In genomic region chr4:23368081-23368697, GRCh38 we compare ENCODE assay signal across 12 cellular contexts.
A peak's percentile ranks its signal among the peaks of the same experiment; 100 is the strongest.
DNase-seq lines count a peak whose midpoint lies in the region; ATAC-seq, FAIRE-seq and TF ChIP-seq lines count a peak whose summit lies in the region.
"Had no signal": no experiment of that assay in that cellular context is flagged by ENCODE, and none has a peak within 500 bp of the region (broad histone marks: within the 10 kb centered on the region; RNA-seq: fewer than 3 reads in every experiment).

No MANE protein-coding gene starts in this region.

- no peak overlapping the region for H3K56ac ChIP-seq in mesendoderm (ENCODE audit: low read length)

- ATAC-seq in sciatic nerve (no peak), gastroesophageal sphincter (no peak)

- no peaks in the 10 kb centered on the region for H3K36me3 ChIP-seq in bronchial epithelial cell (ENCODE audit: control insufficient read depth, insufficient read depth, low read length)
- H3K36me3 ChIP-seq in mesendoderm (ENCODE audit: control insufficient read depth, insufficient read depth, low read length): no peaks in the 10 kb centered on the region
- H3K36me3 ChIP-seq in gastroesophageal sphincter: no peaks in the 10 kb centered on the region
- H3K36me3 ChIP-seq: uterus had no signal

- H2AK5ac ChIP-seq in mesendoderm (ENCODE audit: low read length): no peak overlapping the region

- no peak for FAIRE-seq in bronchial epithelial cell (lab: Jason Lieb, UNC)
- no peak for FAIRE-seq in GM12892 (lab: Jason Lieb, UNC)

- no peak overlapping the region for H3K18ac ChIP-seq in mesendoderm (ENCODE audit: low read length)

- H3K9me3 ChIP-seq in gastroesophageal sphincter: no peaks in the 10 kb centered on the region
- H3K9me3 ChIP-seq: uterus had no signal

- DNase-seq in DMS53 treated with DMSO at 0.1 percent for 48 hours (lab: John Stamatoyannopoulos, UW; ENCODE audit: unreplicated experiment) (peak; percentile 99), bronchial epithelial cell (ENCODE audit: low read depth) (peak; percentile 21), mesendoderm (peak; percentile 71), sciatic nerve (ENCODE audit: low spot score) (no peak), GM12892 (ENCODE audit: insufficient read length) (no peak)
- no peak for DNase-seq in activated CD4-positive, alpha-beta T cell treated with anti-CD3 and anti-CD28 coated beads, Interleukin-2, amount 50 U/mL, for 48 hours
- DNase-seq: activated CD4-positive, alpha-beta T cell treated with anti-CD3 and anti-CD28 coated beads for 4 hours; aorta; HFFc6; uterus had no signal

- no peaks in the 10 kb centered on the region for H3K79me2 ChIP-seq in mesendoderm (ENCODE audit: control insufficient read depth, insufficient read depth, low read length)

- H3K23ac ChIP-seq in mesendoderm (ENCODE audit: low read length): no peak overlapping the region

- no peak overlapping the region for H4K8ac ChIP-seq in mesendoderm (ENCODE audit: low read depth, low read length)

- no peaks in the 10 kb centered on the region for H3K27me3 ChIP-seq in bronchial epithelial cell (ENCODE audit: control insufficient read depth, insufficient read depth, low read length)
- no peaks in the 10 kb centered on the region for H3K27me3 ChIP-seq in mesendoderm (ENCODE audit: insufficient read depth, low read length, poor library complexity)
- H3K27me3 ChIP-seq in gastroesophageal sphincter: no peaks in the 10 kb centered on the region
- H3K27me3 ChIP-seq: uterus had no signal

- H3K27ac ChIP-seq in mesendoderm (ENCODE audit: low read depth, low read length) (no peak overlapping the region), gastroesophageal sphincter (no peak overlapping the region)
- H3K27ac ChIP-seq: uterus had no signal

- H3K4me1 ChIP-seq in mesendoderm (ENCODE audit: control insufficient read depth, low read depth, low read length): no peaks in the 10 kb centered on the region
- peaks cover 0 to 3% (median 0%) of the 10 kb centered on the region in 3 donors for H3K4me1 ChIP-seq in gastroesophageal sphincter
- H3K4me1 ChIP-seq: uterus had no signal

- H3K79me1 ChIP-seq in mesendoderm (ENCODE audit: low read length): no peaks in the 10 kb centered on the region

- H3K4ac ChIP-seq in mesendoderm (ENCODE audit: low read depth, low read length): no peak overlapping the region

- H2BK120ac ChIP-seq in mesendoderm (ENCODE audit: low read depth, low read length): no peak overlapping the region

- H3K4me3 ChIP-seq in bronchial epithelial cell (ENCODE audit: low read depth, low read length) (no peak overlapping the region), mesendoderm (ENCODE audit: low read length) (no peak overlapping the region), gastroesophageal sphincter (no peak overlapping the region)
- H3K4me3 ChIP-seq: uterus had no signal

- H2BK15ac ChIP-seq in mesendoderm (replicated peaks; ENCODE audit: low read depth): no peak overlapping the region

- H4K5ac ChIP-seq in mesendoderm (ENCODE audit: low read length): no peak overlapping the region

- TF ChIP-seq POLR2A in gastroesophageal sphincter (IDR thresholded peaks at IDR 0.05) (no peak), GM12892 (IDR thresholded peaks at IDR 0.05; ENCODE audit: low read depth, low read length) (no peak)

- no peak overlapping the region for H2BK5ac ChIP-seq in mesendoderm (ENCODE audit: low read length)

- TF ChIP-seq CTCF in LNCAP (IDR thresholded peaks at IDR 0.05): peak; percentile 9; the same call in 1 of the 2 replicates
- TF ChIP-seq CTCF in bronchial epithelial cell (IDR thresholded peaks at IDR 0.05; ENCODE audit: insufficient read depth, low read length, severe bottlenecking): peak; percentile 37
- TF ChIP-seq CTCF in gastroesophageal sphincter (IDR thresholded peaks at IDR 0.05): peak in 1 of 4 experiments; percentile 42

- H3K4me2 ChIP-seq in mesendoderm (ENCODE audit: low read length): no peak overlapping the region

- WGBS in mesendoderm (ENCODE audit: extremely low coverage, insufficient coverage, low lambda C conversion rate): no CpG with 5 or more reads among the region's 6 CpGs
- WGBS in gastroesophageal sphincter (ENCODE audit: low coverage in 1 of 2), 2 donors: 81 to 84% methylated on average over 6 of the region's 6 CpGs

- no peak overlapping the region for H3K9ac ChIP-seq in mesendoderm (ENCODE audit: low read length)

- TF ChIP-seq EP300 in gastroesophageal sphincter (IDR thresholded peaks at IDR 0.05): no peak

- intact Hi-C loops in sciatic nerve (cut with DNase I): no loop called here

Comparison
In these comparisons a context has a peak if more than half of its experiments do, and no peak if none do; other contexts are left out.
1. DNase-seq: peak in DMS53 treated with DMSO at 0.1 percent for 48 hours (single experiment), bronchial epithelial cell (single experiment) and mesendoderm (single experiment); none in sciatic nerve (single experiment), activated CD4-positive, alpha-beta T cell treated with anti-CD3 and anti-CD28 coated beads, Interleukin-2, amount 50 U/mL, for 48 hours (0 of 2) and GM12892 (single experiment).